Comparison of ENCODE assay signal across 8 cellular contexts in genomic region chr1:84298688-84299535, GRCh38. TPM values are rescaled to one million over a fixed set of nuclear protein-coding genes. Genes with fewer than 3 reads are reported as not detected.
A peak's percentile ranks its signal among the peaks of the same experiment; 100 is the strongest.
DNase-seq lines count a peak whose midpoint lies in the region; ATAC-seq and TF ChIP-seq lines count a peak whose summit lies in the region.

No MANE protein-coding gene starts in this region.

- peak overlapping the region; percentile 32 for H3K27ac ChIP-seq in right cardiac atrium (ENCODE audit: low read length)

- ATAC-seq in GM19468 (IDR thresholded peaks at IDR 0.05; ENCODE audit: extremely low read depth, unreplicated experiment), result peak; percentile 19
- ATAC-seq in HG03565 (IDR thresholded peaks at IDR 0.05; ENCODE audit: unreplicated experiment), result peak; percentile 19
- peak; percentile 70 to 73 for ATAC-seq in right cardiac atrium

- H3K9me3 Mint-ChIP-seq in progenitor cell of endocrine pancreas (ENCODE audit: low read depth), result peaks cover 28% of the 10 kb centered on the region

- intact Hi-C loops in right cardiac atrium (cut with DNase I), result loop anchor here in 2 of 4 donors (5.0 to 10.0 kb wide), 2 partner anchors 136 to 138 kb away; no protein-coding TSS in a partner anchor

- 1% methylated on average over 50 of the region's 50 CpGs for WGBS in right cardiac atrium

- H3K36me3 Mint-ChIP-seq in progenitor cell of endocrine pancreas (ENCODE audit: insufficient read depth), result peaks cover 37% of the 10 kb centered on the region

- H3K4me3 Mint-ChIP-seq in progenitor cell of endocrine pancreas (ENCODE audit: low read depth), result peak overlapping the region; percentile 90

- no peak for TF ChIP-seq CTCF in progenitor cell of endocrine pancreas (IDR thresholded peaks at IDR 0.05; ENCODE audit: unreplicated experiment)

- H3K27me3 Mint-ChIP-seq in progenitor cell of endocrine pancreas, result no peaks in the 10 kb centered on the region

- peak overlapping the region; percentile 97 for H3K27ac Mint-ChIP-seq in progenitor cell of endocrine pancreas

- H3K4me3 ChIP-seq in right cardiac atrium (ENCODE audit: low read length), result peak overlapping the region; percentile 74

- DNase-seq in DMS114 treated with DMSO at 0.1 percent for 48 hours (lab: John Stamatoyannopoulos, UW; ENCODE audit: unreplicated experiment), result peak; percentile 47
- DNase-seq in amygdala (lab: John Stamatoyannopoulos, UW), result peak in 42 of 56 donors; percentile 10 to 81 (median 55)
- DNase-seq in right cardiac atrium, result peak; percentile 33 to 76 (median 70)
- peak; percentile 30 for DNase-seq in progenitor cell of endocrine pancreas (ENCODE audit: low spot score, unreplicated experiment)
- DNase-seq in SKM-1 treated with dmso at 0.1 percent for 144 hours (lab: John Stamatoyannopoulos, UW; ENCODE audit: unreplicated experiment), result no peak

- 0 out of 2 replicates have a peak, but pooled peaks have one; percentile 17 for TF ChIP-seq POLR2A in Raji (IDR thresholded peaks at IDR 0.05; ENCODE audit: insufficient read depth, low read depth, low read length)

- H3K4me1 ChIP-seq in right cardiac atrium (ENCODE audit: control insufficient read depth, insufficient read depth, low read length), result no peaks in the 10 kb centered on the region

- no peaks in the 10 kb centered on the region for H3K9me3 ChIP-seq in right cardiac atrium (ENCODE audit: control insufficient read depth, low read length)

- peaks cover 48% of the 10 kb centered on the region for H3K4me1 Mint-ChIP-seq in progenitor cell of endocrine pancreas (ENCODE audit: low read depth)

- no peaks in the 10 kb centered on the region for H3K27me3 ChIP-seq in right cardiac atrium (ENCODE audit: control insufficient read depth, insufficient read depth)

RNA-seq across cellular contexts. Expression of gene SAMD13, which starts 2.6 kb away (rescaled TPM):
- total RNA-seq in right cardiac atrium (1 to 10 TPM in 3 of 4 donors, under 1 TPM in 1; 0.92 to 2.9 (median 1.7) TPM), progenitor cell of endocrine pancreas (10.4 and 14.3 TPM in 2 replicates)
- 1.2 TPM for polyA plus RNA-seq in right cardiac atrium

Comparison
In these comparisons a context has a peak if more than half of its experiments do, and no peak if none do; other contexts are left out.
1. ATAC-seq: peak in every context shown above with its lines; median percentile 72 in right cardiac atrium; 19 in GM19468; 19 in HG03565.